ENCODE assay signal across 1 cellular context in genomic region chr12:122958198-122958888, GRCh38.
TF ChIP-seq lines count a peak whose summit lies in the region.

No MANE protein-coding gene starts in this region.

TF ChIP-seq in SK-N-SH treated with all-trans-retinoic acid at 6 μM for 48 hours, 23 proteins besides CTCF, POLR2A, EP300 and RAD21 (continued from another document):
- TF ChIP-seq TSHZ2 (CRISPR knock-in tag; IDR thresholded peaks at IDR 0.05) (no peak), CSDC2 (CRISPR knock-in tag; IDR thresholded peaks at IDR 0.05) (no peak), RARB (CRISPR knock-in tag; IDR thresholded peaks at IDR 0.05) (no peak), ARNTL (CRISPR knock-in tag; IDR thresholded peaks at IDR 0.05; ENCODE audit: borderline replicate concordance, low read depth) (no peak), BACH2 (CRISPR knock-in tag; IDR thresholded peaks at IDR 0.05; ENCODE audit: borderline replicate concordance) (no peak)
TF ChIP-seq in SK-N-SH treated with all-trans-retinoic acid at 6 μM for 48 hours: peak in this region for 0.
